Comparison of ENCODE assay signal across 25 cellular contexts in the genomic region with DNA sequence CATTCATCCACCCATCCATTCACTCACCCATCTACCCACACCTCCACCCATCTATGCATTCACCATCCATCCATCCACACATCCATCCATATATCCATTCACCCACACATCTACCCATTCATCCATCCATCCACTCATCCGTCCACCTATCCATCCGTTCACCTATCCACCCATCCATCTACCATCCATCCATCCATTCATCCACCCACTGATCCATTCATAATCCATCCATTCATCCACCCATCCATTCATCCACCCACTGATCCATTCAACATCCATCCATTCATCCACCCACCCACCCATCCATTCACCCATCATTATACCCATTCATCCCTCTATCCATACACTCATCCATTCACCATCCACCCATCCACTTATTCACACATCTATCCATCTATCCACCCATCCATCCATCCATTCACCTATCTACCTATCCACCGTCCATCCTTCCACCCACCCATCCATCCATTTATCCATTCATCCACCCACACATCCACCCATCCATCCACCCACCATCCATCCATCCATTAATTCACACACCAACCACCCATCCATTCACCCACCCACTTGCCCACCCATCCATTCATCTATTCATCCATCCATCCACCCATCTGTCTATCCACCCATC.
DNase-seq lines count a peak whose midpoint lies in the region; ATAC-seq, FAIRE-seq and TF ChIP-seq lines count a peak whose summit lies in the region.
"Had no signal": no experiment of that assay in that cellular context is flagged by ENCODE, and none has a peak within 500 bp of the region (broad histone marks: within the 10 kb centered on the region; RNA-seq: fewer than 3 reads in every experiment).

No MANE protein-coding gene starts in this region.

- POLR2A ChIA-PET in HEK293 (lab: Yijun Ruan, JAX) (no interaction called here), IMR-90 (lab: Charles Lee; ENCODE audit: unreplicated experiment) (no interaction called here), H1 (lab: Charles Lee; ENCODE audit: partially characterized antibody) (no interaction called here)

- no peak overlapping the region for H3K27ac Mint-ChIP-seq in T-helper 17 cell
- H3K27ac Mint-ChIP-seq: B cell; CD4-positive, alpha-beta T cell; CD8-positive, alpha-beta T cell had no signal

- peak overlapping the region; percentile 50 for H2BK5ac ChIP-seq in IMR-90 (ENCODE audit: low read depth, low read length, poor library complexity, severe bottlenecking)
- H2BK5ac ChIP-seq in H1 (ENCODE audit: low read depth, low read length) = no peak overlapping the region

- intact Hi-C loops in IMR-90 (cut with micrococcal nuclease) = no loop called here

- H3K4me2 ChIP-seq in IMR-90 (ENCODE audit: low read depth, low read length) = no peak overlapping the region
- H3K4me2 ChIP-seq in H1 (ENCODE audit: insufficient read depth in 1 of 2, low read depth in 2 of 2, low read length in 2 of 2) = no peak overlapping the region
- H3K4me2 ChIP-seq: A549; BLaER1 treated with 17β-estradiol and CSF1 and Interleukin-3, amounts not matched to agents 10 nM and 100 nM had no signal

- H2AK5ac ChIP-seq in IMR-90 (ENCODE audit: low read depth, low read length) = no peak overlapping the region
- no peak overlapping the region for H2AK5ac ChIP-seq in H1 (ENCODE audit: low read depth, low read length)

- no peaks in the 10 kb centered on the region for H3K4me1 ChIP-seq in HEK293 (ENCODE audit: control insufficient read depth, insufficient read depth, low read length)
- H3K4me1 ChIP-seq in IMR-90 (ENCODE audit: control insufficient read depth, insufficient read depth, low read length) = no peaks in the 10 kb centered on the region
- H3K4me1 ChIP-seq in H1 (replicated peaks in 1 of 4; ENCODE audit: control insufficient read depth in 3 of 4, insufficient read depth in 4 of 4, low read length in 3 of 4) = no peaks in the 10 kb centered on the region
- H3K4me1 ChIP-seq: A549; BLaER1 treated with 17β-estradiol and CSF1 and Interleukin-3, amounts not matched to agents 10 nM and 100 nM; Caco-2 had no signal

- no peak overlapping the region for H4K91ac ChIP-seq in IMR-90 (ENCODE audit: insufficient read depth, low read depth, low read length)
- H4K91ac ChIP-seq in H1 (replicated peaks; ENCODE audit: insufficient read length, low read length) = no peak overlapping the region

- no peaks in the 10 kb centered on the region for H3K36me3 Mint-ChIP-seq in T-helper 17 cell (ENCODE audit: low read depth)
- H3K36me3 Mint-ChIP-seq: CD8-positive, alpha-beta T cell had no signal

- H2AK9ac ChIP-seq in IMR-90 (replicated peaks; ENCODE audit: low read depth, low read length, poor library complexity) = no peak overlapping the region

- H3K27me3 ChIP-seq in IMR-90 (ENCODE audit: control insufficient read depth, insufficient read depth, low read length) (no peaks in the 10 kb centered on the region), H1 (replicated peaks in 1 of 4; ENCODE audit: control insufficient read depth in 3 of 4, extremely low read depth in 1 of 4, insufficient read depth in 3 of 4, low read length in 3 of 4) (no peaks in the 10 kb centered on the region)
- H3K27me3 ChIP-seq: BLaER1 treated with 17β-estradiol and CSF1 and Interleukin-3, amounts not matched to agents 10 nM and 100 nM had no signal

- TF ChIP-seq POLR2A in IMR-90 (IDR thresholded peaks at IDR 0.05; ENCODE audit: low read depth, low read length) (no peak), H1 (IDR thresholded peaks at IDR 0.05; ENCODE audit: control extremely low read depth in 1 of 2, low read depth in 2 of 2, low read length in 2 of 2) (no peak)

- H3K18ac ChIP-seq in IMR-90 (ENCODE audit: low read depth, low read length) = no peak overlapping the region
- H3K18ac ChIP-seq in H1 (ENCODE audit: extremely low read depth, low read length) = no peak overlapping the region

- H3K9me3 ChIP-seq in HEK293 (ENCODE audit: control insufficient read depth, insufficient read depth, low read depth, low read length) = no peaks in the 10 kb centered on the region
- peaks cover 30% of the 10 kb centered on the region for H3K9me3 ChIP-seq in IMR-90 (ENCODE audit: control insufficient read depth, insufficient read depth, low read length)
- H3K9me3 ChIP-seq in H1 (ENCODE audit: insufficient read depth in 2 of 2, low read depth in 1 of 2, low read length in 1 of 2) = no peaks in the 10 kb centered on the region
- H3K9me3 ChIP-seq in T-helper 17 cell (ENCODE audit: control insufficient read depth, low read length, poor library complexity, severe bottlenecking) = no peaks in the 10 kb centered on the region
- H3K9me3 ChIP-seq: A549, Caco-2 had no signal

- BruUV-seq in IMR-90 (replicated peaks; lab: Mats Ljungman, UMichigan) = no TSS peak

- H4K20me1 ChIP-seq in IMR-90 (ENCODE audit: insufficient read depth, low read length) (no peaks in the 10 kb centered on the region), H1 (replicated peaks in 1 of 2; ENCODE audit: control insufficient read depth in 1 of 2, insufficient read depth in 2 of 2, low read length in 2 of 2) (peaks cover 0 to 2% of the 10 kb centered on the region in 2 experiments)
- H4K20me1 ChIP-seq: BLaER1 treated with 17β-estradiol and CSF1 and Interleukin-3, amounts not matched to agents 10 nM and 100 nM had no signal

- no peak overlapping the region for H2BK12ac ChIP-seq in H1 (ENCODE audit: low read depth, low read length)

- TF ChIP-seq EP300 in H1 (IDR thresholded peaks at IDR 0.05; ENCODE audit: borderline replicate concordance in 1 of 2, low read depth in 2 of 2, low read length in 2 of 2) = no peak

- H2BK120ac ChIP-seq in IMR-90 (ENCODE audit: low read depth, low read length) (no peak overlapping the region), H1 (replicated peaks; ENCODE audit: low read depth, low read length) (no peak overlapping the region)

- DNase-seq in IMR-90 (no peak), H1 (ENCODE audit: low read depth in 1 of 2, low spot score in 2 of 2) (no peak), T-helper 17 cell (no peak), occipital lobe (lab: John Stamatoyannopoulos, UW) (no peak), DMS153 treated with DMSO at 0.1 percent for 48 hours (lab: John Stamatoyannopoulos, UW; ENCODE audit: unreplicated experiment) (no peak)
- DNase-seq: AML-193; Caco-2; Calu3; CD4-positive, alpha-beta T cell; CD8-positive, alpha-beta T cell; DMS53; DMS79; DND-41; EL; GDM1 had no signal

- no peak overlapping the region for H3K4ac ChIP-seq in IMR-90 (ENCODE audit: low read depth, low read length)
- H3K4ac ChIP-seq in H1 (replicated peaks; ENCODE audit: insufficient read length, low read depth, low read length) = no peak overlapping the region

- no peaks in the 10 kb centered on the region for H3K9me1 ChIP-seq in IMR-90 (ENCODE audit: insufficient read depth, low read length)

- CTCF ChIA-PET in HEK293 (lab: Yijun Ruan, JAX) (interaction anchor here (0.7 kb wide), 1 partner anchor 70 kb away, joined by 4 read pairs; no protein-coding TSS in a partner anchor), IMR-90 (lab: Yijun Ruan, JAX) (no interaction called here), H1 (lab: Charles Lee; ENCODE audit: partially characterized antibody) (interaction anchor here (0.6 kb wide), 1 partner anchor 11 kb away, joined by 4 read pairs; no protein-coding TSS in a partner anchor)

- TF ChIP-seq RAD21 in IMR-90 (IDR thresholded peaks at IDR 0.05; ENCODE audit: low read length) = no peak
- TF ChIP-seq RAD21 in H1 (IDR thresholded peaks at IDR 0.05 in 1 of 2, conservative IDR thresholded peaks at IDR 0.05 in 1 of 2; ENCODE audit: low read depth in 2 of 2, low read length in 2 of 2) = no peak

- peaks cover 8% of the 10 kb centered on the region; the same call in 1 of the 2 replicates for H3K23me2 ChIP-seq in H1 (ENCODE audit: low read depth, low read length)

- TF ChIP-seq CTCF in HEK293 (tag by site-specific recombination; IDR thresholded peaks at IDR 0.05) (no peak), IMR-90 (conservative IDR thresholded peaks at IDR 0.05; ENCODE audit: low read depth, low read length) (no peak), H1 (IDR thresholded peaks at IDR 0.05; ENCODE audit: control extremely low read depth in 1 of 3, insufficient read depth in 1 of 3, low read depth in 1 of 3, low read length in 3 of 3) (no peak)

- H3K27me3 Mint-ChIP-seq in T-helper 17 cell = peaks cover 14% of the 10 kb centered on the region
- H3K27me3 Mint-ChIP-seq: B cell had no signal

- H2BK20ac ChIP-seq in IMR-90 (ENCODE audit: low read depth, low read length) (no peak overlapping the region), H1 (ENCODE audit: low read length) (no peak overlapping the region)

- H3K36me3 ChIP-seq in HEK293 (ENCODE audit: control insufficient read depth in 2 of 2, insufficient read depth in 1 of 2, low read length in 2 of 2) (no peaks in the 10 kb centered on the region), IMR-90 (ENCODE audit: control insufficient read depth, insufficient read depth, low read length) (no peaks in the 10 kb centered on the region), H1 (ENCODE audit: control insufficient read depth in 2 of 4, insufficient read depth in 4 of 4, low read length in 3 of 4) (no peaks in the 10 kb centered on the region)
- H3K36me3 ChIP-seq: BLaER1 treated with 17β-estradiol and CSF1 and Interleukin-3, amounts not matched to agents 10 nM and 100 nM had no signal

- no peak overlapping the region for H4K5ac ChIP-seq in IMR-90 (ENCODE audit: low read depth, low read length)
- no peak overlapping the region for H4K5ac ChIP-seq in H1 (ENCODE audit: insufficient read length, low read depth, low read length)

- H3K4me3 ChIP-seq in HEK293 (ENCODE audit: low read depth, low read length) (no peak overlapping the region), IMR-90 (ENCODE audit: insufficient read depth, low read depth, low read length) (no peak overlapping the region), H1 (ENCODE audit: extremely low read depth in 1 of 4, insufficient read depth in 2 of 4, low read depth in 3 of 4, low read length in 4 of 4) (no peak overlapping the region)
- H3K4me3 ChIP-seq: A549; BLaER1 treated with 17β-estradiol and CSF1 and Interleukin-3, amounts not matched to agents 10 nM and 100 nM; GM12878 had no signal

- WGBS in IMR-90 (ENCODE audit: extremely low coverage in 2 of 2, insufficient read length in 1 of 2), 2 experiments = 61 to 83% methylated on average over 1 to 3 of the region's 3 CpGs
- 80 to 89% methylated on average over 3 of the region's 3 CpGs for WGBS in H1 (ENCODE audit: extremely low coverage in 1 of 2, insufficient coverage in 1 of 2, insufficient read length in 1 of 2, insufficient replicate concordance in 2 of 2, low coverage in 1 of 2, low lambda C conversion rate in 2 of 2, missing lambda C conversion rate in 1 of 2), 2 experiments

- H2AFZ ChIP-seq in IMR-90 (replicated peaks; ENCODE audit: low read length, poor library complexity) = no peak overlapping the region
- H2AFZ ChIP-seq in H1 (ENCODE audit: low read length) = no peak overlapping the region

- H3K27ac ChIP-seq in HEK293 (ENCODE audit: extremely low read depth, low read depth, low read length) = no peak overlapping the region
- no peak overlapping the region for H3K27ac ChIP-seq in IMR-90 (ENCODE audit: insufficient read depth, low read length)
- no peak overlapping the region for H3K27ac ChIP-seq in H1 (ENCODE audit: low read depth, low read length)
- H3K27ac ChIP-seq: 22Rv1; A549; BLaER1 treated with 17β-estradiol and CSF1 and Interleukin-3, amounts not matched to agents 10 nM and 100 nM; C4-2B had no signal

- in situ Hi-C loops in IMR-90 (cut with MboI; ENCODE audit: low sequenced_read_pairs) = no loop called here

- H2BK15ac ChIP-seq in IMR-90 (ENCODE audit: low read depth, low read length) (no peak overlapping the region), H1 (ENCODE audit: low read length) (no peak overlapping the region)

- ATAC-seq in IMR-90 (ENCODE audit: low read depth) = no peak
- no peak for ATAC-seq in T-helper 17 cell
- ATAC-seq: A549; CD8-positive, alpha-beta T cell; GM12878 had no signal

- no peak overlapping the region for H3K4me3 Mint-ChIP-seq in T-helper 17 cell
- H3K4me3 Mint-ChIP-seq: B cell; CD4-positive, alpha-beta T cell; CD8-positive, alpha-beta T cell had no signal

- H3K4me1 Mint-ChIP-seq in T-helper 17 cell = no peaks in the 10 kb centered on the region
- H3K4me1 Mint-ChIP-seq: B cell had no signal

- H3K14ac ChIP-seq in IMR-90 (replicated peaks; ENCODE audit: low read depth, low read length) (no peak overlapping the region), H1 (ENCODE audit: insufficient read length) (no peak overlapping the region)

- H3K56ac ChIP-seq in IMR-90 (ENCODE audit: extremely low read depth, insufficient read depth, low read length) (no peak overlapping the region), H1 (replicated peaks; ENCODE audit: insufficient read length, low read depth, low read length) (peak overlapping the region; percentile 85)

- no peaks in the 10 kb centered on the region for H3K79me2 ChIP-seq in H1 (ENCODE audit: control insufficient read depth in 1 of 2, insufficient read depth in 2 of 2, low read length in 2 of 2)

- H3K23ac ChIP-seq in IMR-90 (ENCODE audit: low read depth, low read length) = no peak overlapping the region
- no peak overlapping the region for H3K23ac ChIP-seq in H1 (ENCODE audit: insufficient read length)

- H4K8ac ChIP-seq in IMR-90 (ENCODE audit: low read depth in 2 of 2, low read length in 2 of 2) (no peak overlapping the region), H1 (ENCODE audit: extremely low read depth, insufficient read depth, low read length) (no peak overlapping the region)

- FAIRE-seq in H1 (lab: Jason Lieb, UNC) = no peak
- FAIRE-seq: A549, D721Med, GM12878, GM12892, GM18507 had no signal

- no peak overlapping the region for H3K9ac ChIP-seq in IMR-90 (ENCODE audit: low read depth, low read length)
- no peak overlapping the region for H3K9ac ChIP-seq in H1 (replicated peaks in 1 of 4; ENCODE audit: extremely low read depth in 1 of 4, low read depth in 3 of 4, low read length in 3 of 4)
- H3K9ac ChIP-seq: BLaER1 treated with 17β-estradiol and CSF1 and Interleukin-3, amounts not matched to agents 10 nM and 100 nM had no signal

- dilution Hi-C loops in IMR-90 (cut with HindIII; ENCODE audit: low sequenced_read_pairs, unreplicated experiment) = no loop called here

- no peaks in the 10 kb centered on the region for H3K79me1 ChIP-seq in IMR-90 (ENCODE audit: low read depth in 1 of 2, low read length in 2 of 2)
- H3K79me1 ChIP-seq in H1 (ENCODE audit: low read depth, low read length) = no peaks in the 10 kb centered on the region
